10 cellular contexts compared by ENCODE assay signal in genomic region chrY:13751289-13752071, GRCh38. TPM values are rescaled to one million over a fixed set of nuclear protein-coding genes. Genes with fewer than 3 reads are reported as not detected.
DNase-seq lines count a peak whose midpoint lies in the region; ATAC-seq and TF ChIP-seq lines count a peak whose summit lies in the region.
"Had no signal": no experiment of that assay in that cellular context is flagged by ENCODE, and none has a peak within 500 bp of the region (broad histone marks: within the 10 kb centered on the region; RNA-seq: fewer than 3 reads in every experiment).

No MANE protein-coding gene starts in this region.

- DNase-seq in GM13976 (ENCODE audit: low spot score) = peak; percentile 43
- DNase-seq in activated naive CD8-positive, alpha-beta T cell treated with anti-CD3 and anti-CD28 coated beads for 36 hours = peak; percentile 63
- DNase-seq in neuronal stem cell (ENCODE audit: low spot score) = peak; percentile 46
- DNase-seq in cerebellar nuclear complex (lab: John Stamatoyannopoulos, UW) = no peak
- DNase-seq in SK-N-DZ (ENCODE audit: low spot score) = no peak
- no peak for DNase-seq in DMS153 (lab: John Stamatoyannopoulos, UW)
- DNase-seq in COLO668 (lab: John Stamatoyannopoulos, UW; ENCODE audit: unreplicated experiment) = no peak
- DNase-seq: left cardiac atrium had no signal

- peak overlapping the region; percentile 74 for H3K4me3 Mint-ChIP-seq in activated naive CD8-positive, alpha-beta T cell treated with anti-CD3 and anti-CD28 coated beads for 36 hours

- H3K18ac ChIP-seq in neuronal stem cell (ENCODE audit: low read length) = peak overlapping the region; percentile 38

- H3K27ac Mint-ChIP-seq in activated naive CD8-positive, alpha-beta T cell treated with anti-CD3 and anti-CD28 coated beads for 36 hours = peak overlapping the region; percentile 55

- no peak overlapping the region for H2AFZ ChIP-seq in neuronal stem cell (ENCODE audit: low read length)

- no peak overlapping the region for H3K14ac ChIP-seq in neuronal stem cell (ENCODE audit: low read length)

- no peak overlapping the region for H3K27ac ChIP-seq in neuronal stem cell (replicated peaks; ENCODE audit: low read length)

- H3K79me1 ChIP-seq in neuronal stem cell (ENCODE audit: low read depth, low read length) = no peaks in the 10 kb centered on the region

- no peak overlapping the region for H2BK5ac ChIP-seq in neuronal stem cell (ENCODE audit: low read length)

- peak overlapping the region in 1 of 2 donors; percentile 82 for H3K4me3 ChIP-seq in neuronal stem cell (ENCODE audit: low read length in 2 of 2)

- no peak overlapping the region for H2AK5ac ChIP-seq in neuronal stem cell (ENCODE audit: low read depth, low read length)

- peak overlapping the region; percentile 69 for H3K4me2 ChIP-seq in neuronal stem cell (ENCODE audit: insufficient read depth, low read length, poor library complexity, severe bottlenecking)

- no peak overlapping the region for H4K8ac ChIP-seq in neuronal stem cell (ENCODE audit: low read depth, low read length)

- H2BK12ac ChIP-seq in neuronal stem cell (ENCODE audit: low read length) = no peak overlapping the region

- no peaks in the 10 kb centered on the region for H3K27me3 Mint-ChIP-seq in activated naive CD8-positive, alpha-beta T cell treated with anti-CD3 and anti-CD28 coated beads for 36 hours

- peaks cover 0 to 3% (median 0%) of the 10 kb centered on the region in 3 experiments for H3K27me3 ChIP-seq in neuronal stem cell (ENCODE audit: control insufficient read depth in 3 of 3, insufficient read depth in 3 of 3, low read depth in 1 of 3, low read length in 3 of 3)

- H3K9me3 Mint-ChIP-seq in activated naive CD8-positive, alpha-beta T cell treated with anti-CD3 and anti-CD28 coated beads for 36 hours = no peaks in the 10 kb centered on the region

- no CpG with 5 or more reads among the region's 60 CpGs for WGBS in neuronal stem cell (ENCODE audit: extremely low coverage in 2 of 2, insufficient read length in 2 of 2, insufficient replicate concordance in 1 of 2), 2 donors

- ATAC-seq in HG03457 (IDR thresholded peaks at IDR 0.05; ENCODE audit: unreplicated experiment) = peak; percentile 92

- no peak overlapping the region for H2BK15ac ChIP-seq in neuronal stem cell (ENCODE audit: low read length)

- no peaks in the 10 kb centered on the region for H3K36me3 ChIP-seq in neuronal stem cell (replicated peaks in 1 of 2; ENCODE audit: control insufficient read depth in 2 of 2, insufficient read depth in 2 of 2, low read length in 2 of 2)

- H3K4me1 Mint-ChIP-seq in activated naive CD8-positive, alpha-beta T cell treated with anti-CD3 and anti-CD28 coated beads for 36 hours = peaks cover 7% of the 10 kb centered on the region

- no peaks in the 10 kb centered on the region for H3K9me3 ChIP-seq in neuronal stem cell (replicated peaks in 1 of 2; ENCODE audit: control insufficient read depth in 2 of 2, insufficient read depth in 1 of 2, low read depth in 1 of 2, low read length in 2 of 2)

- no peak overlapping the region for H3K23ac ChIP-seq in neuronal stem cell (ENCODE audit: low read depth, low read length, poor library complexity)

- peaks cover 0 to 1% of the 10 kb centered on the region in 2 donors for H3K4me1 ChIP-seq in neuronal stem cell (ENCODE audit: control insufficient read depth in 2 of 2, insufficient read depth in 1 of 2, low read depth in 1 of 2, low read length in 2 of 2)

- H3K4ac ChIP-seq in neuronal stem cell (ENCODE audit: low read length) = no peak overlapping the region

- H3K9ac ChIP-seq in neuronal stem cell (ENCODE audit: low read depth, low read length, poor library complexity) = no peak overlapping the region

- H2BK120ac ChIP-seq in neuronal stem cell (ENCODE audit: low read depth, low read length) = no peak overlapping the region

- in situ Hi-C loops in GM13976 (cut with MboI; ENCODE audit: low sequenced_read_pairs, unreplicated experiment) = no loop called here

- no peaks in the 10 kb centered on the region for H3K36me3 Mint-ChIP-seq in activated naive CD8-positive, alpha-beta T cell treated with anti-CD3 and anti-CD28 coated beads for 36 hours

- no peak overlapping the region for H4K91ac ChIP-seq in neuronal stem cell (ENCODE audit: low read depth, low read length, poor library complexity)

- no peak for TF ChIP-seq CTCF in GM13976 (IDR thresholded peaks at IDR 0.05; ENCODE audit: borderline replicate concordance, control extremely low read depth, extremely low read depth, insufficient read depth, missing control alignments)

RNA-seq across cellular contexts. Expression of gene TMSB4Y, which starts 47.8 kb away (rescaled TPM):
- total RNA-seq in activated naive CD8-positive, alpha-beta T cell treated with anti-CD3 and anti-CD28 coated beads for 36 hours = 1 to 10 TPM; 2.2 TPM
- polyA plus RNA-seq in neuronal stem cell (2013, experiment 1 of 2) = 2.9 TPM
- 2.5 TPM for polyA plus RNA-seq in neuronal stem cell (2013, experiment 2 of 2)
- polyA plus RNA-seq in SK-N-DZ (2014; cell fraction: cytosol; rRNA removed) = not detected in 2 replicates
- polyA plus RNA-seq in SK-N-DZ (2014; cell fraction: nucleus; rRNA removed) = not detected in 2 replicates
- total RNA-seq: temporal lobe had no signal

Comparison
In these comparisons a context has a peak if more than half of its experiments do, and no peak if none do; other contexts are left out.
1. DNase-seq: peak in GM13976 (single experiment), activated naive CD8-positive, alpha-beta T cell treated with anti-CD3 and anti-CD28 coated beads for 36 hours (single experiment) and neuronal stem cell (single experiment); none in cerebellar nuclear complex (0 of 2), SK-N-DZ (single experiment), DMS153 (single experiment) and COLO668 (single experiment).